Comparison of ENCODE assay signal across 14 cellular contexts in genomic region chr10:67696029-67696428, GRCh38. TPM values are rescaled to one million over a fixed set of nuclear protein-coding genes. Genes with fewer than 3 reads are reported as not detected.
DNase-seq lines count a peak whose midpoint lies in the region; ATAC-seq, FAIRE-seq and TF ChIP-seq lines count a peak whose summit lies in the region.
"Had no signal": no experiment of that assay in that cellular context is flagged by ENCODE, and none has a peak within 500 bp of the region (broad histone marks: within the 10 kb centered on the region; RNA-seq: fewer than 3 reads in every experiment).

Gene CTNNA3, minus strand, starts transcription at chr10:67696195.

- WGBS in adrenal gland, 4 donors: 16 to 32% (median 24%) methylated on average over 6 of the region's 6 CpGs

- peaks cover 0 to 4% of the 10 kb centered on the region in 2 donors for H3K4me1 ChIP-seq in adrenal gland (replicated peaks in 1 of 2)

- FAIRE-seq in urothelium cell line (lab: Jason Lieb, UNC): no peak
- FAIRE-seq: A204.1 had no signal

- CTCF ChIA-PET in GM10248 (lab: Yijun Ruan, JAX): interaction anchor here (0.7 to 7.8 kb wide), 7 partner anchors 11 to 94 kb away, joined by 3 to 208 read pairs (median 13); no protein-coding TSS in a partner anchor

- no peaks in the 10 kb centered on the region for H3K36me3 ChIP-seq in adrenal gland (replicated peaks in 1 of 2)

- H3K27me3 ChIP-seq in adrenal gland: peaks cover 5% of the 10 kb centered on the region

- H3K27ac ChIP-seq in adrenal gland: no peak within 1 kb of the TSS

- DNase-seq in GM10248 (ENCODE audit: extremely low spot score) (peak; percentile 28), OCI-M1 (lab: John Stamatoyannopoulos, UW) (peak; percentile 18), myocyte (ENCODE audit: low read depth) (peak; percentile 8), activated gamma-delta T cell treated with Interleukin-2 at 50 U/mL for 16 hours (no peak), adrenal gland (no peak), urothelium cell line (ENCODE audit: low spot score) (no peak)
- no peak for DNase-seq in activated CD4-positive, alpha-beta T cell treated with anti-CD3 and anti-CD28 coated beads for 1 hour
- DNase-seq: activated T-cell treated with anti-CD3 and anti-CD28 coated beads, Interleukin-2, amount 50 U/mL, for 48 hours; cerebellar nuclear complex; DMS79 treated with DMSO at 0.1 percent for 48 hours; mucosa of descending colon had no signal

- peak within 1 kb of the TSS in 1 of 4 donors; percentile 9 for H3K4me3 ChIP-seq in adrenal gland
- H3K4me3 ChIP-seq: mucosa of descending colon had no signal

- peak; percentile 80 for ATAC-seq in GM21723 (IDR thresholded peaks at IDR 0.05; ENCODE audit: unreplicated experiment)
- ATAC-seq: mucosa of descending colon had no signal

- intact Hi-C loops in adrenal gland (cut with DNase I): loop anchor here in 1 of 2 donors (5.0 kb wide), 1 partner anchor 86 kb away; no protein-coding TSS in a partner anchor

- H3K9me3 ChIP-seq in adrenal gland (replicated peaks in 1 of 3): no peaks in the 10 kb centered on the region
- H3K9me3 ChIP-seq: mucosa of descending colon had no signal

- POLR2A ChIA-PET in GM10248 (lab: Yijun Ruan, JAX): no interaction called here

- TF ChIP-seq CTCF in GM10248 (IDR thresholded peaks at IDR 0.05; ENCODE audit: control extremely low read depth, extremely low read depth, low read depth, missing control alignments): no peak
- no peak for TF ChIP-seq CTCF in adrenal gland (IDR thresholded peaks at IDR 0.05)

- TF ChIP-seq POLR2A in adrenal gland (IDR thresholded peaks at IDR 0.05): no peak

RNA-seq across cellular contexts. Expression of gene CTNNA3, which starts in this region (rescaled TPM):
- total RNA-seq in myocyte (3.1 and 6.9 TPM in 2 replicates), adrenal gland (1 to 10 TPM in 2 of 8 donors, under 1 TPM in 5, not detected in 1; 0.19 to 1.5 (median 0.55) TPM)
- 0.73 TPM for polyA plus RNA-seq in myocyte (2012)
- polyA plus RNA-seq in adrenal gland: under 1 TPM; 0.03 to 0.09 (median 0.08) TPM
- total RNA-seq: glomerular endothelial cell had no signal

Comparison
In these comparisons a context has a peak if more than half of its experiments do, and no peak if none do; other contexts are left out.
1. DNase-seq: peak in GM10248 (single experiment), OCI-M1 (single experiment) and myocyte (single experiment); none in activated CD4-positive, alpha-beta T cell treated with anti-CD3 and anti-CD28 coated beads for 1 hour (single experiment), activated gamma-delta T cell treated with Interleukin-2 at 50 U/mL for 16 hours (single experiment), adrenal gland (0 of 7) and urothelium cell line (single experiment).